In the genomic region with DNA sequence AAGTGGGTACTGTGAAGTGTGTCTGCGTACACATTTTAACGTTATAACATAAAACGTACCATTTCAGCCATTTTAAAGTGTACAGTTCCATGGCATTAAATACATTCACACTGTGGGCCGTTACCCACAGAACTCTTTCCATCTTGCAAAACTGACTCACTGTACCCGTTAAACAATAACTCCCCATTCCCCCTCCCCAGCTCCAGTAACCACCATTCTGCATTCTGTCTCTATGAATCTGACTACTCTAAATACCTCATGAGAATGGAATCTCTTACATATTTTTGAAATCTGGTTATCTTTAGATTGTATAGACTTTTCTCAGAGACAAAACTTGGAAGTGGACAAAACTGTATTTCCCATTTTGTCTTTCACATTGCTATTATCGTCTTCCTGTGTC, we compare ENCODE assay signal across 1 cellular context.
TF ChIP-seq lines count a peak whose summit lies in the region.

No MANE protein-coding gene starts in this region.

TF ChIP-seq in IMR-90, 13 proteins besides CTCF, POLR2A, EP300 and RAD21:
- TF ChIP-seq NFE2L2 (IDR thresholded peaks at IDR 0.05; ENCODE audit: low read depth, low read length): no peak
- no peak for TF ChIP-seq CEBPB (IDR thresholded peaks at IDR 0.05; ENCODE audit: low read depth, low read length)
- TF ChIP-seq FOS (IDR thresholded peaks at IDR 0.05; ENCODE audit: low read depth, low read length): no peak
- TF ChIP-seq, protein P1, sequence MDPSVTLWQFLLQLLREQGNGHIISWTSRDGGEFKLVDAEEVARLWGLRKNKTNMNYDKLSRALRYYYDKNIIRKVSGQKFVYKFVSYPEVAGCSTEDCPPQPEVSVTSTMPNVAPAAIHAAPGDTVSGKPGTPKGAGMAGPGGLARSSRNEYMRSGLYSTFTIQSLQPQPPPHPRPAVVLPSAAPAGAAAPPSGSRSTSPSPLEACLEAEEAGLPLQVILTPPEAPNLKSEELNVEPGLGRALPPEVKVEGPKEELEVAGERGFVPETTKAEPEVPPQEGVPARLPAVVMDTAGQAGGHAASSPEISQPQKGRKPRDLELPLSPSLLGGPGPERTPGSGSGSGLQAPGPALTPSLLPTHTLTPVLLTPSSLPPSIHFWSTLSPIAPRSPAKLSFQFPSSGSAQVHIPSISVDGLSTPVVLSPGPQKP (IDR thresholded peaks at IDR 0.05; ENCODE audit: borderline replicate concordance, low read depth, low read length): no peak
- no peak for TF ChIP-seq MAFK (IDR thresholded peaks at IDR 0.05; ENCODE audit: low read depth, low read length)
- TF ChIP-seq SMC3 (IDR thresholded peaks at IDR 0.05; ENCODE audit: low read depth, low read length): no peak
- TF ChIP-seq BHLHE40 (IDR thresholded peaks at IDR 0.05; ENCODE audit: low read depth, low read length): no peak
